15 cellular contexts compared by ENCODE assay signal in genomic region chr7:104938741-104939390, GRCh38.
A peak's percentile ranks its signal among the peaks of the same experiment; 100 is the strongest.
DNase-seq lines count a peak whose midpoint lies in the region; ATAC-seq and TF ChIP-seq lines count a peak whose summit lies in the region.
"Had no signal": no experiment of that assay in that cellular context is flagged by ENCODE, and none has a peak within 500 bp of the region (broad histone marks: within the 10 kb centered on the region; RNA-seq: fewer than 3 reads in every experiment).

No MANE protein-coding gene starts in this region.

- no peak for TF ChIP-seq EP300 in transverse colon (IDR thresholded peaks at IDR 0.05; ENCODE audit: low read depth)

- WGBS in transverse colon (ENCODE audit: low coverage in 1 of 2), 2 donors: 96% methylated on average over 1 of the region's 1 CpG; no CpG with 5 or more reads in 1 of the 2 donors

- CTCF ChIA-PET in CD8-positive, alpha-beta T cell (lab: Charles Lee): interaction anchor here (0.8 to 2.1 kb wide), 2 partner anchors 17 to 76 kb away, joined by 3 to 5 read pairs; partner anchors contain the start of gene KMT2E
- CTCF ChIA-PET in naive thymus-derived CD4-positive, alpha-beta T cell (lab: Charles Lee): interaction anchor here (1.0 kb wide), 1 partner anchor 8 kb away, joined by 3 read pairs; no protein-coding TSS in a partner anchor

- peaks cover 3% of the 10 kb centered on the region for H3K36me3 Mint-ChIP-seq in CD8-positive, alpha-beta T cell
- H3K36me3 Mint-ChIP-seq in activated T-helper 2 cell treated with anti-CD3 and anti-CD28 coated beads, Interferon-gamma antibody, Interleukin-2, Interleukin-4, amounts not matched to agents 10 μg/mL and 5 μg/mL and 100 μg/mL, durations not matched to agents 14 hours and 24 hours and 36 hours (ENCODE audit: low read depth): peaks cover 31% of the 10 kb centered on the region
- H3K36me3 Mint-ChIP-seq in naive thymus-derived CD4-positive, alpha-beta T cell: peaks cover 0 to 13% (median 0%) of the 10 kb centered on the region in 5 donors
- H3K36me3 Mint-ChIP-seq in CD14-positive monocyte: peaks cover 0 to 5% of the 10 kb centered on the region in 2 donors

- no peak for ATAC-seq in CD8-positive, alpha-beta T cell
- ATAC-seq in HG02798 (IDR thresholded peaks at IDR 0.05; ENCODE audit: poor library complexity, unreplicated experiment) (peak; percentile 40), left ventricle myocardium superior (no peak)
- no peak for ATAC-seq in naive thymus-derived CD4-positive, alpha-beta T cell
- ATAC-seq: esophagus mucosa had no signal

- H3K4me1 Mint-ChIP-seq in CD8-positive, alpha-beta T cell (ENCODE audit: low read depth): peaks cover 32% of the 10 kb centered on the region
- peaks cover 18% of the 10 kb centered on the region for H3K4me1 Mint-ChIP-seq in activated T-helper 2 cell treated with anti-CD3 and anti-CD28 coated beads, Interferon-gamma antibody, Interleukin-2, Interleukin-4, amounts not matched to agents 10 μg/mL and 5 μg/mL and 100 μg/mL, durations not matched to agents 14 hours and 24 hours and 36 hours (ENCODE audit: low read depth)
- peaks cover 27 to 42% (median 40%) of the 10 kb centered on the region in 7 donors for H3K4me1 Mint-ChIP-seq in naive thymus-derived CD4-positive, alpha-beta T cell
- H3K4me1 Mint-ChIP-seq in CD14-positive monocyte: peaks cover 31% of the 10 kb centered on the region

- H3K9me3 Mint-ChIP-seq in CD8-positive, alpha-beta T cell: no peaks in the 10 kb centered on the region
- H3K9me3 Mint-ChIP-seq in activated T-helper 2 cell treated with anti-CD3 and anti-CD28 coated beads, Interferon-gamma antibody, Interleukin-2, Interleukin-4, amounts not matched to agents 10 μg/mL and 5 μg/mL and 100 μg/mL, durations not matched to agents 14 hours and 24 hours and 36 hours: no peaks in the 10 kb centered on the region
- peaks cover 0 to 3% (median 0%) of the 10 kb centered on the region in 11 donors for H3K9me3 Mint-ChIP-seq in naive thymus-derived CD4-positive, alpha-beta T cell
- peaks cover 2 to 8% (median 4%) of the 10 kb centered on the region in 7 donors for H3K9me3 Mint-ChIP-seq in CD14-positive monocyte
- H3K9me3 Mint-ChIP-seq: activated naive CD4-positive, alpha-beta T cell treated with anti-CD3 and anti-CD28 coated beads for 36 hours had no signal

- H3K9me3 ChIP-seq in CD8-positive, alpha-beta T cell (ENCODE audit: low read length): no peaks in the 10 kb centered on the region
- no peaks in the 10 kb centered on the region for H3K9me3 ChIP-seq in naive thymus-derived CD4-positive, alpha-beta T cell (ENCODE audit: control insufficient read depth in 2 of 3, low read length in 3 of 3)
- H3K9me3 ChIP-seq in transverse colon: no peaks in the 10 kb centered on the region
- H3K9me3 ChIP-seq: prostate gland, tibial artery had no signal

- TF ChIP-seq POLR2A in transverse colon (IDR thresholded peaks at IDR 0.05): no peak

- DNase-seq in CD8-positive, alpha-beta T cell: no peak
- DNase-seq in activated T-helper 2 cell treated with anti-CD3 and anti-CD28 coated beads, Interferon-gamma antibody, Interleukin-2, Interleukin-4, amounts not matched to agents 10 μg/mL and 5 μg/mL and 100 μg/mL, durations not matched to agents 14 hours and 24 hours and 36 hours (ENCODE audit: low spot score): no peak
- DNase-seq in naive thymus-derived CD4-positive, alpha-beta T cell: no peak
- DNase-seq in transverse colon (no peak), left ventricle myocardium superior (no peak), CD14-positive monocyte (ENCODE audit: low spot score) (no peak)
- DNase-seq: activated naive CD4-positive, alpha-beta T cell treated with anti-CD3 and anti-CD28 coated beads for 36 hours; DMS153; glutamatergic neuron; NCI-H146; tibial artery had no signal

- no peak overlapping the region for H3K4me3 ChIP-seq in CD8-positive, alpha-beta T cell (ENCODE audit: low read depth, low read length)
- H3K4me3 ChIP-seq in naive thymus-derived CD4-positive, alpha-beta T cell (ENCODE audit: low read length): no peak overlapping the region
- no peak overlapping the region for H3K4me3 ChIP-seq in transverse colon
- H3K4me3 ChIP-seq: prostate gland, tibial artery had no signal

- intact Hi-C loops in CD8-positive, alpha-beta T cell (cut with DNase I, micrococcal nuclease): no loop called here
- intact Hi-C loops in activated T-helper 2 cell treated with anti-CD3 and anti-CD28 coated beads, Interferon-gamma antibody, Interleukin-2, Interleukin-4, amounts not matched to agents 10 μg/mL and 5 μg/mL and 100 μg/mL, durations not matched to agents 14 hours and 24 hours and 36 hours (cut with micrococcal nuclease): no loop called here
- intact Hi-C loops in naive thymus-derived CD4-positive, alpha-beta T cell (cut with micrococcal nuclease): no loop called here
- intact Hi-C loops in transverse colon (cut with DNase I; ENCODE audit: low total_unique reads): no loop called here
- intact Hi-C loops in left ventricle myocardium superior (cut with micrococcal nuclease): no loop called here
- intact Hi-C loops in CD14-positive monocyte (cut with micrococcal nuclease): loop anchor here in 1 of 2 donors (10.0 kb wide), 1 partner anchor 106 kb away; no protein-coding TSS in a partner anchor

- TF ChIP-seq CTCF in CD8-positive, alpha-beta T cell (IDR thresholded peaks at IDR 0.05): no peak
- no peak for TF ChIP-seq CTCF in transverse colon (IDR thresholded peaks at IDR 0.05)
- TF ChIP-seq CTCF in CD14-positive monocyte (IDR thresholded peaks at IDR 0.05): no peak

- H3K4me1 ChIP-seq in CD8-positive, alpha-beta T cell (ENCODE audit: insufficient read depth, low read length): peaks cover 28% of the 10 kb centered on the region
- peaks cover 21 to 26% of the 10 kb centered on the region in 2 donors for H3K4me1 ChIP-seq in naive thymus-derived CD4-positive, alpha-beta T cell (ENCODE audit: control insufficient read depth in 2 of 2, insufficient read depth in 2 of 2, low read length in 2 of 2)
- peaks cover 2 to 31% (median 16%) of the 10 kb centered on the region in 4 donors for H3K4me1 ChIP-seq in transverse colon
- H3K4me1 ChIP-seq: prostate gland had no signal

- H3K27ac ChIP-seq in CD8-positive, alpha-beta T cell (ENCODE audit: low read depth, low read length): no peak overlapping the region
- H3K27ac ChIP-seq in naive thymus-derived CD4-positive, alpha-beta T cell (ENCODE audit: low read depth, low read length): no peak overlapping the region
- H3K27ac ChIP-seq in transverse colon: no peak overlapping the region
- H3K27ac ChIP-seq: prostate gland, tibial artery, VCaP had no signal

- POLR2A ChIA-PET in CD8-positive, alpha-beta T cell (lab: Charles Lee): interaction anchor here (1.0 kb wide), 1 partner anchor 12 kb away, joined by 5 read pairs; no protein-coding TSS in a partner anchor
- POLR2A ChIA-PET in naive thymus-derived CD4-positive, alpha-beta T cell (lab: Charles Lee): interaction anchor here (1.2 to 8.2 kb wide), 2 partner anchors 45 to 74 kb away, joined by 4 to 99 read pairs; partner anchors contain the start of gene KMT2E

- peak overlapping the region; percentile 39 for H3K27ac Mint-ChIP-seq in CD8-positive, alpha-beta T cell
- H3K27ac Mint-ChIP-seq in activated T-helper 2 cell treated with anti-CD3 and anti-CD28 coated beads, Interferon-gamma antibody, Interleukin-2, Interleukin-4, amounts not matched to agents 10 μg/mL and 5 μg/mL and 100 μg/mL, durations not matched to agents 14 hours and 24 hours and 36 hours: peak overlapping the region; percentile 36
- H3K27ac Mint-ChIP-seq in naive thymus-derived CD4-positive, alpha-beta T cell: peak overlapping the region in 8 of 9 donors; percentile 21 to 85 (median 70)
- peak overlapping the region in 1 of 7 donors; percentile 4 for H3K27ac Mint-ChIP-seq in CD14-positive monocyte
- H3K27ac Mint-ChIP-seq: activated naive CD4-positive, alpha-beta T cell treated with anti-CD3 and anti-CD28 coated beads for 36 hours had no signal

- no peaks in the 10 kb centered on the region for H3K27me3 Mint-ChIP-seq in CD8-positive, alpha-beta T cell (ENCODE audit: low read depth)
- H3K27me3 Mint-ChIP-seq in activated T-helper 2 cell treated with anti-CD3 and anti-CD28 coated beads, Interferon-gamma antibody, Interleukin-2, Interleukin-4, amounts not matched to agents 10 μg/mL and 5 μg/mL and 100 μg/mL, durations not matched to agents 14 hours and 24 hours and 36 hours (ENCODE audit: low read depth): no peaks in the 10 kb centered on the region
- no peaks in the 10 kb centered on the region for H3K27me3 Mint-ChIP-seq in naive thymus-derived CD4-positive, alpha-beta T cell
- H3K27me3 Mint-ChIP-seq in CD14-positive monocyte (ENCODE audit: low read depth in 3 of 3): peaks cover 0 to 4% (median 0%) of the 10 kb centered on the region in 3 donors

- H3K27me3 ChIP-seq in CD8-positive, alpha-beta T cell (ENCODE audit: insufficient read depth, low read length): no peaks in the 10 kb centered on the region
- H3K27me3 ChIP-seq in naive thymus-derived CD4-positive, alpha-beta T cell (ENCODE audit: control insufficient read depth in 2 of 2, insufficient read depth in 2 of 2, low read length in 2 of 2): no peaks in the 10 kb centered on the region
- H3K27me3 ChIP-seq in transverse colon: no peaks in the 10 kb centered on the region
- H3K27me3 ChIP-seq: tibial artery had no signal

- in situ Hi-C loops in transverse colon (cut with MboI; ENCODE audit: low pct_ligation_motif_present in 1 of 4, low pct_unique_long_range_greater_than_20kb in 1 of 4, low sequenced_read_pairs in 3 of 4): no loop called here

- no peak overlapping the region for H3K4me3 Mint-ChIP-seq in CD8-positive, alpha-beta T cell
- H3K4me3 Mint-ChIP-seq in activated T-helper 2 cell treated with anti-CD3 and anti-CD28 coated beads, Interferon-gamma antibody, Interleukin-2, Interleukin-4, amounts not matched to agents 10 μg/mL and 5 μg/mL and 100 μg/mL, durations not matched to agents 14 hours and 24 hours and 36 hours (ENCODE audit: low read depth): peak overlapping the region; percentile 5
- peak overlapping the region in 6 of 10 donors; percentile 1 to 58 (median 31) for H3K4me3 Mint-ChIP-seq in naive thymus-derived CD4-positive, alpha-beta T cell
- H3K4me3 Mint-ChIP-seq in CD14-positive monocyte: no peak overlapping the region
- H3K4me3 Mint-ChIP-seq: activated naive CD4-positive, alpha-beta T cell treated with anti-CD3 and anti-CD28 coated beads for 36 hours had no signal

- no peaks in the 10 kb centered on the region for H3K36me3 ChIP-seq in CD8-positive, alpha-beta T cell (ENCODE audit: insufficient read depth, low read length)
- no peaks in the 10 kb centered on the region for H3K36me3 ChIP-seq in naive thymus-derived CD4-positive, alpha-beta T cell (ENCODE audit: control insufficient read depth in 2 of 3, insufficient read depth in 3 of 3, low read length in 3 of 3)
- no peaks in the 10 kb centered on the region for H3K36me3 ChIP-seq in transverse colon
- H3K36me3 ChIP-seq: prostate gland, tibial artery had no signal

Comparison
In these comparisons a context has a peak if more than half of its experiments do, and no peak if none do; other contexts are left out.
1. H3K4me3 Mint-ChIP-seq: peak in activated T-helper 2 cell treated with anti-CD3 and anti-CD28 coated beads, Interferon-gamma antibody, Interleukin-2, Interleukin-4, amounts not matched to agents 10 μg/mL and 5 μg/mL and 100 μg/mL, durations not matched to agents 14 hours and 24 hours and 36 hours (single experiment) and naive thymus-derived CD4-positive, alpha-beta T cell (6 of 10); none in CD8-positive, alpha-beta T cell (single experiment) and CD14-positive monocyte (0 of 2).